ENCODE assay signal across 8 cellular contexts in genomic region chr17:47531228-47531820, GRCh38. TPM values are rescaled to one million over a fixed set of nuclear protein-coding genes. Genes with fewer than 3 reads are reported as not detected.
A peak's percentile ranks its signal among the peaks of the same experiment; 100 is the strongest.
DNase-seq lines count a peak whose midpoint lies in the region; ATAC-seq, FAIRE-seq and TF ChIP-seq lines count a peak whose summit lies in the region.
"Not testable (repeated sequence)": the region's sequence is repeated elsewhere in the genome, so short reads cannot be mapped to it uniquely, and the experiment has no call there.

No MANE protein-coding gene starts in this region.

- H3K4me1 ChIP-seq in BLaER1 (peaks cover 15% of the 10 kb centered on the region; the same call in 1 of the 2 replicates), right lobe of liver (peaks cover 0 to 10% (median 5%) of the 10 kb centered on the region in 4 donors), spleen (peaks cover 5 to 35% (median 15%) of the 10 kb centered on the region in 6 donors)
- H3K4me1 ChIP-seq in endothelial cell of umbilical vein (ENCODE audit: control insufficient read depth, extremely low read depth, insufficient read depth, low read length): not testable (repeated sequence)

- TF ChIP-seq CTCF in endothelial cell of umbilical vein (IDR thresholded peaks at IDR 0.05; ENCODE audit: extremely low read depth in 1 of 2, insufficient read depth in 1 of 2, low read depth in 1 of 2, low read length in 2 of 2); right lobe of liver (IDR thresholded peaks at IDR 0.05); spleen (IDR thresholded peaks at IDR 0.05 in 8 of 11, conservative IDR thresholded peaks at IDR 0.05 in 3 of 11): not testable (repeated sequence)

- peaks cover 30% of the 10 kb centered on the region for H4K20me1 ChIP-seq in BLaER1
- H4K20me1 ChIP-seq in endothelial cell of umbilical vein (replicated peaks; ENCODE audit: control insufficient read depth, extremely low read depth, insufficient read depth, low read length): not testable (repeated sequence)

- H3K27ac ChIP-seq in BLaER1 (peak overlapping the region; percentile 73), right lobe of liver (peak overlapping the region; percentile 57 to 75 (median 69)), spleen (peak overlapping the region; percentile 42 to 93 (median 88))
- not testable (repeated sequence) for H3K27ac ChIP-seq in endothelial cell of umbilical vein (ENCODE audit: insufficient read depth, low read depth, low read length)

- not testable (repeated sequence) for H3K36me3 ChIP-seq in BLaER1; endothelial cell of umbilical vein (ENCODE audit: control insufficient read depth in 2 of 2, extremely low read depth in 1 of 2, insufficient read depth in 2 of 2, low read length in 2 of 2); right lobe of liver; spleen

- intact Hi-C loops in endothelial cell of umbilical vein (cut with micrococcal nuclease); right lobe of liver (cut with DNase I); spleen (cut with DNase I; ENCODE audit: low total_unique reads): not testable (repeated sequence)

- H3K9me3 ChIP-seq in BLaER1; endothelial cell of umbilical vein (replicated peaks; ENCODE audit: control insufficient read depth, insufficient read depth, low read length); right lobe of liver; spleen: not testable (repeated sequence)

- H3K79me2 ChIP-seq in endothelial cell of umbilical vein (ENCODE audit: control insufficient read depth, insufficient read depth, low read length): peaks cover 27% of the 10 kb centered on the region

- not testable (repeated sequence) for H3K9me1 ChIP-seq in endothelial cell of umbilical vein (replicated peaks; ENCODE audit: control insufficient read depth, extremely low read depth, insufficient read depth, low read length)

- H3K9ac ChIP-seq in BLaER1: peak overlapping the region; percentile 82
- H3K9ac ChIP-seq in endothelial cell of umbilical vein (replicated peaks; ENCODE audit: extremely low read depth, insufficient read depth, low read length): not testable (repeated sequence)

- peak; percentile 4 for DNase-seq in GM19239 (ENCODE audit: insufficient read length, low spot score)
- DNase-seq in NCI-H748 (lab: John Stamatoyannopoulos, UW; ENCODE audit: unreplicated experiment): peak; percentile 19
- DNase-seq in activated T-cell treated with anti-CD3 and anti-CD28 coated beads for 48 hours (ENCODE audit: low read depth): peak; percentile 11
- not testable (repeated sequence) for DNase-seq in endothelial cell of umbilical vein (ENCODE audit: low read depth, low spot score)
- peak; percentile 23 to 57 (median 45) for DNase-seq in right lobe of liver
- peak; percentile 84 for DNase-seq in spleen

- not testable (repeated sequence) for H3K27me3 ChIP-seq in BLaER1; endothelial cell of umbilical vein (ENCODE audit: control insufficient read depth in 2 of 2, insufficient read depth in 2 of 2, low read length in 2 of 2); right lobe of liver; spleen (replicated peaks in 1 of 7)

- peak; percentile 30 for ATAC-seq in HG02973 (IDR thresholded peaks at IDR 0.05; ENCODE audit: unreplicated experiment)
- peak; percentile 23 to 52 (median 39) for ATAC-seq in right lobe of liver

- BruUV-seq in endothelial cell of umbilical vein (replicated peaks; lab: Mats Ljungman, UMichigan): not testable (repeated sequence)

- FAIRE-seq in GM19239 (lab: Jason Lieb, UNC); endothelial cell of umbilical vein (lab: Jason Lieb, UNC): not testable (repeated sequence)

- dilution Hi-C loops in endothelial cell of umbilical vein (cut with MboI; ENCODE audit: extremely low pct_ligation_motif_present, low sequenced_read_pairs): not testable (repeated sequence)

- CTCF ChIA-PET in endothelial cell of umbilical vein (lab: Charles Lee): interaction anchor here (1.0 kb wide), 1 partner anchor 85 kb away, joined by 3 read pairs; no protein-coding TSS in a partner anchor

- peak overlapping the region; percentile 78; the same call in 1 of the 2 replicates for H3K4me2 ChIP-seq in BLaER1
- not testable (repeated sequence) for H3K4me2 ChIP-seq in endothelial cell of umbilical vein (ENCODE audit: insufficient read depth, low read length)

- TF ChIP-seq POLR2A in endothelial cell of umbilical vein (IDR thresholded peaks at IDR 0.05; ENCODE audit: low read depth, low read length); right lobe of liver (IDR thresholded peaks at IDR 0.05); spleen (IDR thresholded peaks at IDR 0.05): not testable (repeated sequence)

- not testable (repeated sequence) for H2AFZ ChIP-seq in endothelial cell of umbilical vein (ENCODE audit: low read depth, low read length)

- peak overlapping the region; percentile 73 for H3K4me3 ChIP-seq in BLaER1
- peak overlapping the region in 2 of 3 experiments; percentile 49 to 64 for H3K4me3 ChIP-seq in endothelial cell of umbilical vein (replicated peaks in 1 of 3; ENCODE audit: insufficient read depth in 1 of 3, low read depth in 1 of 3, low read length in 3 of 3)
- H3K4me3 ChIP-seq in right lobe of liver: peak overlapping the region; percentile 51 to 62 (median 57)
- H3K4me3 ChIP-seq in spleen: peak overlapping the region; percentile 34 to 75 (median 51)

- POLR2A ChIA-PET in endothelial cell of umbilical vein (lab: Charles Lee): not testable (repeated sequence)

- 0% methylated on average over 9 of the region's 62 CpGs for WGBS in right lobe of liver (ENCODE audit: insufficient coverage, low coverage, low lambda C conversion rate, missing lambda C conversion rate)
- WGBS in spleen, 5 donors: 0 to 10% (median 2%) methylated on average over 4 to 26 of the region's 62 CpGs; no CpG with 5 or more reads in 1 of the 5 donors

RNA-seq across cellular contexts. Expression of gene NPEPPS, which starts 0.4 kb away (rescaled TPM):
- total RNA-seq in endothelial cell of umbilical vein (102 and 110 TPM in 2 replicates), right lobe of liver (10 to 100 TPM; 30.0 to 55.1 (median 37.7) TPM), spleen (100 to 1,000 TPM in 6 of 7 donors, 10 to 100 TPM in 1; 97.0 to 165 (median 114) TPM)
- polyA plus RNA-seq in endothelial cell of umbilical vein (52.5 and 69.2 TPM in 2 replicates), spleen (10 to 100 TPM; 19.2 to 28.6 (median 25.2) TPM)
- polyA plus RNA-seq in endothelial cell of umbilical vein (2011; cell fraction: cytosol; rRNA removed): 36.4 and 38.5 TPM in 2 replicates
- 250 and 329 TPM in 2 replicates for polyA plus RNA-seq in endothelial cell of umbilical vein (2011; cell fraction: nucleus; rRNA removed)
- 110 and 129 TPM in 2 replicates for polyA plus RNA-seq in endothelial cell of umbilical vein (2012)
- 194 and 214 TPM in 2 replicates for polyA minus RNA-seq in endothelial cell of umbilical vein
- 64.3 TPM for polyA minus RNA-seq in endothelial cell of umbilical vein (2011; cell fraction: cytosol; rRNA and poly(A)+ RNA removed)
- polyA minus RNA-seq in endothelial cell of umbilical vein (2011; cell fraction: nucleus; rRNA and poly(A)+ RNA removed): 195 and 215 TPM in 2 replicates
